ENCODE assay signal across 11 cellular contexts in the genomic region with DNA sequence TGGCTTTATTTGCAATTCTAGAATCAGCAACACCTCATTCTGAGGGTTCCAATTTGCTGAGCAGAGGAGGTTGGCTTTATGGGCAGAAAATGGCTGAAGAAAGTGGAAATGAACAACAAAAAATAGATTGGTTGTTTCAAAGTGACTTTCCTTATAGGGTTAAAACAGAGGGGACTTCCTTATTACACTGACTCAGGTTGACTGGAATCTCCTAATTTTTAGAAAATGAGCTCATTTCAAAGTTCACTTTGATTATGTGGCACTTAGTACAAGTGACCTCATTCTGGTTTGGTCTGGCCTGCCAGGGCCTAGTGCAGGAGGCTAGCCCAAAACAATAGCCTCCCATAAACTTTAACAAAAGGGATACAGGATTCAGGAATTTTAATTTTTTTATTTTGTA. TPM values are rescaled to one million over a fixed set of nuclear protein-coding genes. Genes with fewer than 3 reads are reported as not detected.
DNase-seq lines count a peak whose midpoint lies in the region; ATAC-seq, FAIRE-seq and TF ChIP-seq lines count a peak whose summit lies in the region.
"Had no signal": no experiment of that assay in that cellular context is flagged by ENCODE, and none has a peak within 500 bp of the region (broad histone marks: within the 10 kb centered on the region; RNA-seq: fewer than 3 reads in every experiment).

No MANE protein-coding gene starts in this region.

- H3K4me1 ChIP-seq in uterus: no peaks in the 10 kb centered on the region

- TF ChIP-seq POLR2A in H54 (IDR thresholded peaks at IDR 0.05; ENCODE audit: low read depth, low read length) (no peak), uterus (IDR thresholded peaks at IDR 0.05) (no peak)

- H3K27me3 Mint-ChIP-seq in WTC11 (ENCODE audit: low read depth): no peaks in the 10 kb centered on the region

- no peaks in the 10 kb centered on the region for H3K27me3 ChIP-seq in uterus

- DNase-seq in EH (ENCODE audit: low read depth): peak; percentile 89
- no peak for DNase-seq in H54 (ENCODE audit: insufficient read length, low spot score)
- DNase-seq in RPMI7951 (ENCODE audit: low read depth): peak; percentile 46
- DNase-seq in kidney tubule cell (ENCODE audit: low spot score): peak; percentile 98
- DNase-seq in uterus: no peak
- DNase-seq in HT-29 (ENCODE audit: low spot score): no peak
- DNase-seq in WTC11 (ENCODE audit: low spot score): no peak
- DNase-seq: activated T-cell treated with anti-CD3 and anti-CD28 coated beads, Interleukin-2, amount 50 U/mL, for 1 hour; NCI-H226; stimulated activated CD4-positive, alpha-beta T cell treated with anti-CD3 and anti-CD28 coated beads, Interleukin-15, amount 100 ng/mL, for 24 hours had no signal

- TF ChIP-seq CTCF in uterus (IDR thresholded peaks at IDR 0.05) (no peak), WTC11 (IDR thresholded peaks at IDR 0.05) (no peak)

- H3K4me1 Mint-ChIP-seq in WTC11: no peaks in the 10 kb centered on the region

- no peak overlapping the region for H3K27ac ChIP-seq in uterus

- H3K9me3 ChIP-seq in uterus: no peaks in the 10 kb centered on the region

- intact Hi-C loops in uterus (cut with DNase I; ENCODE audit: low total_unique reads): no loop called here

- H3K4me3 Mint-ChIP-seq in WTC11: no peak overlapping the region

- CTCF ChIA-PET in WTC11 (lab: Charles Lee): no interaction called here

- peaks cover 34% of the 10 kb centered on the region for H3K9me3 Mint-ChIP-seq in WTC11

- FAIRE-seq in H54 (lab: Jason Lieb, UNC): peak; percentile 50

- no peaks in the 10 kb centered on the region for H3K36me3 ChIP-seq in uterus

- no peaks in the 10 kb centered on the region; the same call in 1 of the 2 replicates for H3K36me3 Mint-ChIP-seq in WTC11

- no peak for ATAC-seq in WTC11
- no peak for ATAC-seq in HG03280 (IDR thresholded peaks at IDR 0.05; ENCODE audit: unreplicated experiment)

- POLR2A ChIA-PET in WTC11 (lab: Charles Lee): no interaction called here

- H3K27ac Mint-ChIP-seq in WTC11: no peak overlapping the region

- no peak overlapping the region for H3K4me3 ChIP-seq in uterus

TF ChIP-seq in WTC11, 78 proteins besides CTCF, POLR2A, EP300 and RAD21:
- no peak for TF ChIP-seq NFATC4 (CRISPR knock-in tag; IDR thresholded peaks at IDR 0.05)
- TF ChIP-seq EMX1 (CRISPR knock-in tag; IDR thresholded peaks at IDR 0.05): no peak
- TF ChIP-seq MYBL2 (CRISPR knock-in tag; IDR thresholded peaks at IDR 0.05): no peak
- TF ChIP-seq, protein P1, sequence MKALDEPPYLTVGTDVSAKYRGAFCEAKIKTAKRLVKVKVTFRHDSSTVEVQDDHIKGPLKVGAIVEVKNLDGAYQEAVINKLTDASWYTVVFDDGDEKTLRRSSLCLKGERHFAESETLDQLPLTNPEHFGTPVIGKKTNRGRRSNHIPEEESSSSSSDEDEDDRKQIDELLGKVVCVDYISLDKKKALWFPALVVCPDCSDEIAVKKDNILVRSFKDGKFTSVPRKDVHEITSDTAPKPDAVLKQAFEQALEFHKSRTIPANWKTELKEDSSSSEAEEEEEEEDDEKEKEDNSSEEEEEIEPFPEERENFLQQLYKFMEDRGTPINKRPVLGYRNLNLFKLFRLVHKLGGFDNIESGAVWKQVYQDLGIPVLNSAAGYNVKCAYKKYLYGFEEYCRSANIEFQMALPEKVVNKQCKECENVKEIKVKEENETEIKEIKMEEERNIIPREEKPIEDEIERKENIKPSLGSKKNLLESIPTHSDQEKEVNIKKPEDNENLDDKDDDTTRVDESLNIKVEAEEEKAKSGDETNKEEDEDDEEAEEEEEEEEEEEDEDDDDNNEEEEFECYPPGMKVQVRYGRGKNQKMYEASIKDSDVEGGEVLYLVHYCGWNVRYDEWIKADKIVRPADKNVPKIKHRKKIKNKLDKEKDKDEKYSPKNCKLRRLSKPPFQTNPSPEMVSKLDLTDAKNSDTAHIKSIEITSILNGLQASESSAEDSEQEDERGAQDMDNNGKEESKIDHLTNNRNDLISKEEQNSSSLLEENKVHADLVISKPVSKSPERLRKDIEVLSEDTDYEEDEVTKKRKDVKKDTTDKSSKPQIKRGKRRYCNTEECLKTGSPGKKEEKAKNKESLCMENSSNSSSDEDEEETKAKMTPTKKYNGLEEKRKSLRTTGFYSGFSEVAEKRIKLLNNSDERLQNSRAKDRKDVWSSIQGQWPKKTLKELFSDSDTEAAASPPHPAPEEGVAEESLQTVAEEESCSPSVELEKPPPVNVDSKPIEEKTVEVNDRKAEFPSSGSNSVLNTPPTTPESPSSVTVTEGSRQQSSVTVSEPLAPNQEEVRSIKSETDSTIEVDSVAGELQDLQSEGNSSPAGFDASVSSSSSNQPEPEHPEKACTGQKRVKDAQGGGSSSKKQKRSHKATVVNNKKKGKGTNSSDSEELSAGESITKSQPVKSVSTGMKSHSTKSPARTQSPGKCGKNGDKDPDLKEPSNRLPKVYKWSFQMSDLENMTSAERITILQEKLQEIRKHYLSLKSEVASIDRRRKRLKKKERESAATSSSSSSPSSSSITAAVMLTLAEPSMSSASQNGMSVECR (CRISPR knock-in tag; IDR thresholded peaks at IDR 0.05; ENCODE audit: borderline replicate concordance): no peak
- TF ChIP-seq, protein P2, sequence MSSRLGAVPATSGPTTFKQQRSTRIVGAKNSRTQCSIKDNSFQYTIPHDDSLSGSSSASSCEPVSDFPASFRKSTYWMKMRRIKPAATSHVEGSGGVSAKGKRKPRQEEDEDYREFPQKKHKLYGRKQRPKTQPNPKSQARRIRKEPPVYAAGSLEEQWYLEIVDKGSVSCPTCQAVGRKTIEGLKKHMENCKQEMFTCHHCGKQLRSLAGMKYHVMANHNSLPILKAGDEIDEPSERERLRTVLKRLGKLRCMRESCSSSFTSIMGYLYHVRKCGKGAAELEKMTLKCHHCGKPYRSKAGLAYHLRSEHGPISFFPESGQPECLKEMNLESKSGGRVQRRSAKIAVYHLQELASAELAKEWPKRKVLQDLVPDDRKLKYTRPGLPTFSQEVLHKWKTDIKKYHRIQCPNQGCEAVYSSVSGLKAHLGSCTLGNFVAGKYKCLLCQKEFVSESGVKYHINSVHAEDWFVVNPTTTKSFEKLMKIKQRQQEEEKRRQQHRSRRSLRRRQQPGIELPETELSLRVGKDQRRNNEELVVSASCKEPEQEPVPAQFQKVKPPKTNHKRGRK (CRISPR knock-in tag; IDR thresholded peaks at IDR 0.05; ENCODE audit: borderline replicate concordance): no peak
- TF ChIP-seq, protein P3, sequence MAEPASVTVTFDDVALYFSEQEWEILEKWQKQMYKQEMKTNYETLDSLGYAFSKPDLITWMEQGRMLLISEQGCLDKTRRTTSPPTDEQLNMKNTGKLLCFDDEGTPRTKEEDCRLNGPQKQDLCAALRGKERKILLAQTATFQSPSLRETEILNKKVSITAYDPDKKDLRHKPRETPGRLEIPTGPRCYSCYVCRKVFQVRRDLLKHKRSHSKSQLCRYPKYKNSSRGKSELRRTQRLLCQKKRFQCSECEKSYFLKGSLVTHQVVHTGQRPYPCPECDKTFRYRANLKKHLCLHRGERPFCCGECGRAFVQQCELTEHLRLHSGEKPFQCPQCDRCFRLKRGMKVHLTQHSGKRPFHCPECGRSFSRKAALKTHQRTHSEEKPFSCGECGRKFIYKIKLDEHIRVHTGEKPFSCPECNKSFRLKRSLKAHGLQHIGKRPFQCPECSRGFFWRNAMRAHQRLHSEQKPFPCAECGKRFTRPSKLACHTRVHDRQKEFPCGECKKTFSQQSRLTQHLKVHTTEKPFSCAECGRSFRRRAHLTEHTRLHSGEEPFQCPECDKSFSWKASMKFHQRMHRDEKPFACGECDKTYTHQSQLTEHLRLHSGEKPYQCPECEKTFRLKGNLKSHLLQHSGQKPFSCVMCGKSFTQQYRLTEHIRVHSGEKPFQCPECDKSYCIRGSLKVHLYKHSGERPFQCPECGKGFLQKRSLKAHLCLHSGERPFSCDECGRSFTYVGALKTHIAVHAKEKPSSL (CRISPR knock-in tag; conservative IDR thresholded peaks at IDR 0.05): no peak
- TF ChIP-seq FOXJ3 (CRISPR knock-in tag; IDR thresholded peaks at IDR 0.05; ENCODE audit: borderline replicate concordance): no peak
- TF ChIP-seq ZNF138 (CRISPR knock-in tag; conservative IDR thresholded peaks at IDR 0.05): no peak

RNA-seq across cellular contexts. Expression of a gene that starts 41.4 kb away (rescaled TPM):
- total RNA-seq in RPMI7951 (2014; rRNA removed; shearing (Covaris generic)): 9.5 and 12.1 TPM in 2 replicates
- total RNA-seq in uterus (100 to 1,000 TPM in 1 of 4 donors, 10 to 100 TPM in 3; 10.2 to 119 (median 58.9) TPM), WTC11 (2021) (15.1 to 17.9 TPM (median 16.9 TPM) in 3 replicates)
- total RNA-seq in HT-29 (2014; rRNA removed; shearing (Covaris generic)): 51.0 and 53.2 TPM in 2 replicates

Comparison
In these comparisons a context has a peak if more than half of its experiments do, and no peak if none do; other contexts are left out.
1. DNase-seq: peak in EH (single experiment), RPMI7951 (single experiment) and kidney tubule cell (single experiment); none in H54 (single experiment), uterus (0 of 2), HT-29 (single experiment) and WTC11 (single experiment).